In the genomic region with DNA sequence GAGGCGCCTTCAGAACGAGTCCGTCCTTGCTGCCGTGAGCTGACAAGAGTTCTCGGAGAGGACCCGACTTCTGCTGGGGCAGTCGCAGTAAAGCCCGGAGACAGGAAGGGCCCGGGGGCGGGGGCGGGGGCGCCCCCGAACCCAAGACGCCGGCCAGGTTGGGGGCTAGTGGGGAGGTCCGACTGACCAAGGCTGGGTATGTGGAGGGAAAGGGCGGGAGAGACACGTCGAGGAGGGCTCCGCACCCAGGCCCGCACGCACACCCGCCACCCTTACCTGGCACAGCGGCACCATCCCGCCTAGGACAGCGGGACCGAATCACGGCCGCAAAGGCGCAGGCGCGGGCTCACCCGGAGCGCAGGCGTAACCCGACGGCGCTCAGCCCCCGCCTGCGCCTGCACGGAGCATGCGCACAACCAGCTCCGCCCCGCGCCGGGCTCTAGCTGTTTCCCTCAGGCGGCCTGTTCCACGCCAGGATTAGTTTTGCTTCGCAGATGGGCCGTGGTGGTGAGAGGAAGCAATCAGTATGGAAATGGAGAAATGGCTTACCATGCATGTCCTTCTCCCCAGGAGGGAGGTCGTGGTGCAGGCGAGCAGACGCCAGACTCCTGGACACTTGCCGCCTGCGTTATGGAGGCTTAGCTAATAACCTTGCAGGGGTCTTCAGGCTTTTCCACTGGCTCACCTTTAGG, we compare ENCODE assay signal across 1 cellular context.
A peak's percentile ranks its signal among the peaks of the same experiment; 100 is the strongest.
TF ChIP-seq lines count a peak whose summit lies in the region.

A gene with protein sequence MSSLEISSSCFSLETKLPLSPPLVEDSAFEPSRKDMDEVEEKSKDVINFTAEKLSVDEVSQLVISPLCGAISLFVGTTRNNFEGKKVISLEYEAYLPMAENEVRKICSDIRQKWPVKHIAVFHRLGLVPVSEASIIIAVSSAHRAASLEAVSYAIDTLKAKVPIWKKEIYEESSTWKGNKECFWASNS (minus strand): TSS at position 322 of the 692 bp plus-strand sequence. CDS start 2,583 bp downstream, outside the sequence.

TF ChIP-seq in HepG2, 621 proteins besides CTCF, POLR2A, EP300 and RAD21 (continued from another document and continues in another):
- TF ChIP-seq GMEB1 (CRISPR knock-in tag; IDR thresholded peaks at IDR 0.05; ENCODE audit: borderline replicate concordance) (peak; percentile 75), ZNF577 (CRISPR knock-in tag; IDR thresholded peaks at IDR 0.05; ENCODE audit: borderline replicate concordance, low read depth) (no peak), ZNF660 (CRISPR knock-in tag; IDR thresholded peaks at IDR 0.05; ENCODE audit: borderline replicate concordance, low read depth) (no peak), ZNF326 (CRISPR knock-in tag; IDR thresholded peaks at IDR 0.05; ENCODE audit: borderline replicate concordance) (no peak; the same call in 1 of the 2 replicates), TFAP4 (IDR thresholded peaks at IDR 0.05; ENCODE audit: borderline replicate concordance, low read depth) (peak; percentile 26; the same call in 1 of the 2 replicates), CREM (IDR thresholded peaks at IDR 0.05) (no peak), CREM (CRISPR knock-in tag; IDR thresholded peaks at IDR 0.05) (no peak), KAT2B (IDR thresholded peaks at IDR 0.05; ENCODE audit: borderline replicate concordance, low read depth, low read length) (no peak), NR2C2 (CRISPR knock-in tag; IDR thresholded peaks at IDR 0.05; ENCODE audit: borderline replicate concordance) (0 out of 2 replicates have a peak, but pooled peaks have one; percentile 21), PBX2 (CRISPR knock-in tag; IDR thresholded peaks at IDR 0.05) (no peak), ELF4 (CRISPR knock-in tag; IDR thresholded peaks at IDR 0.05; ENCODE audit: borderline replicate concordance) (0 out of 2 replicates have a peak, but pooled peaks have one; percentile 46), AGO1 (IDR thresholded peaks at IDR 0.05; ENCODE audit: low read depth, low read length, poor library complexity, severe bottlenecking) (no peak), EED (CRISPR knock-in tag; IDR thresholded peaks at IDR 0.05) (no peak), ZNF142 (CRISPR knock-in tag; IDR thresholded peaks at IDR 0.05) (peak; percentile 24; the same call in 1 of the 2 replicates), GATAD1 (CRISPR knock-in tag; IDR thresholded peaks at IDR 0.05) (peak; percentile 65; the same call in 1 of the 2 replicates), HOXD1 (CRISPR knock-in tag; IDR thresholded peaks at IDR 0.05) (0 out of 2 replicates have a peak, but pooled peaks have one; percentile 31), HNRNPUL1 (IDR thresholded peaks at IDR 0.05; ENCODE audit: low read depth, low read length) (no peak), TAF1 (CRISPR knock-in tag; IDR thresholded peaks at IDR 0.05) (peak; percentile 94), CEBPB (IDR thresholded peaks at IDR 0.05; ENCODE audit: borderline replicate concordance, low read depth, low read length) (no peak), ERF (CRISPR knock-in tag; IDR thresholded peaks at IDR 0.05) (peak; percentile 88), ZNF317 (CRISPR knock-in tag; IDR thresholded peaks at IDR 0.05) (no peak), SRY (CRISPR knock-in tag; IDR thresholded peaks at IDR 0.05) (peak; percentile 67; the same call in 1 of the 2 replicates), HOXA3 (CRISPR knock-in tag; IDR thresholded peaks at IDR 0.05) (peak; percentile 57), SALL2 (CRISPR knock-in tag; IDR thresholded peaks at IDR 0.05) (no peak), XRCC5 (optimal IDR thresholded peaks at IDR 0.05; ENCODE audit: low read length) (no peak), ZGPAT (CRISPR knock-in tag; IDR thresholded peaks at IDR 0.05) (peak; percentile 66; the same call in 1 of the 2 replicates), KMT2A (CRISPR knock-in tag; IDR thresholded peaks at IDR 0.05) (peak; percentile 85; the same call in 1 of the 2 replicates), ZNF850 (CRISPR knock-in tag; conservative IDR thresholded peaks at IDR 0.05) (no peak), PRPF4 (IDR thresholded peaks at IDR 0.05; ENCODE audit: low read depth, low read length, poor library complexity, severe bottlenecking) (no peak), SPEN (CRISPR knock-in tag; IDR thresholded peaks at IDR 0.05; ENCODE audit: low read depth) (peak; percentile 69; the same call in 1 of the 2 replicates), NFKBIZ (CRISPR knock-in tag; IDR thresholded peaks at IDR 0.05) (peak; percentile 37; the same call in 1 of the 2 replicates), ZNF746 (CRISPR knock-in tag; IDR thresholded peaks at IDR 0.05) (peak; percentile 38; the same call in 1 of the 2 replicates), ONECUT2 (CRISPR knock-in tag; IDR thresholded peaks at IDR 0.05) (no peak), MATR3 (CRISPR knock-in tag; IDR thresholded peaks at IDR 0.05) (no peak)
- TF ChIP-seq, protein P1, sequence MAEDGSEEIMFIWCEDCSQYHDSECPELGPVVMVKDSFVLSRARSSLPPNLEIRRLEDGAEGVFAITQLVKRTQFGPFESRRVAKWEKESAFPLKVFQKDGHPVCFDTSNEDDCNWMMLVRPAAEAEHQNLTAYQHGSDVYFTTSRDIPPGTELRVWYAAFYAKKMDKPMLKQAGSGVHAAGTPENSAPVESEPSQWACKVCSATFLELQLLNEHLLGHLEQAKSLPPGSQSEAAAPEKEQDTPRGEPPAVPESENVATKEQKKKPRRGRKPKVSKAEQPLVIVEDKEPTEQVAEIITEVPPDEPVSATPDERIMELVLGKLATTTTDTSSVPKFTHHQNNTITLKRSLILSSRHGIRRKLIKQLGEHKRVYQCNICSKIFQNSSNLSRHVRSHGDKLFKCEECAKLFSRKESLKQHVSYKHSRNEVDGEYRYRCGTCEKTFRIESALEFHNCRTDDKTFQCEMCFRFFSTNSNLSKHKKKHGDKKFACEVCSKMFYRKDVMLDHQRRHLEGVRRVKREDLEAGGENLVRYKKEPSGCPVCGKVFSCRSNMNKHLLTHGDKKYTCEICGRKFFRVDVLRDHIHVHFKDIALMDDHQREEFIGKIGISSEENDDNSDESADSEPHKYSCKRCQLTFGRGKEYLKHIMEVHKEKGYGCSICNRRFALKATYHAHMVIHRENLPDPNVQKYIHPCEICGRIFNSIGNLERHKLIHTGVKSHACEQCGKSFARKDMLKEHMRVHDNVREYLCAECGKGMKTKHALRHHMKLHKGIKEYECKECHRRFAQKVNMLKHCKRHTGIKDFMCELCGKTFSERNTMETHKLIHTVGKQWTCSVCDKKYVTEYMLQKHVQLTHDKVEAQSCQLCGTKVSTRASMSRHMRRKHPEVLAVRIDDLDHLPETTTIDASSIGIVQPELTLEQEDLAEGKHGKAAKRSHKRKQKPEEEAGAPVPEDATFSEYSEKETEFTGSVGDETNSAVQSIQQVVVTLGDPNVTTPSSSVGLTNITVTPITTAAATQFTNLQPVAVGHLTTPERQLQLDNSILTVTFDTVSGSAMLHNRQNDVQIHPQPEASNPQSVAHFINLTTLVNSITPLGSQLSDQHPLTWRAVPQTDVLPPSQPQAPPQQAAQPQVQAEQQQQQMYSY (CRISPR knock-in tag; IDR thresholded peaks at IDR 0.05): peak; percentile 80
- TF ChIP-seq, protein P2, sequence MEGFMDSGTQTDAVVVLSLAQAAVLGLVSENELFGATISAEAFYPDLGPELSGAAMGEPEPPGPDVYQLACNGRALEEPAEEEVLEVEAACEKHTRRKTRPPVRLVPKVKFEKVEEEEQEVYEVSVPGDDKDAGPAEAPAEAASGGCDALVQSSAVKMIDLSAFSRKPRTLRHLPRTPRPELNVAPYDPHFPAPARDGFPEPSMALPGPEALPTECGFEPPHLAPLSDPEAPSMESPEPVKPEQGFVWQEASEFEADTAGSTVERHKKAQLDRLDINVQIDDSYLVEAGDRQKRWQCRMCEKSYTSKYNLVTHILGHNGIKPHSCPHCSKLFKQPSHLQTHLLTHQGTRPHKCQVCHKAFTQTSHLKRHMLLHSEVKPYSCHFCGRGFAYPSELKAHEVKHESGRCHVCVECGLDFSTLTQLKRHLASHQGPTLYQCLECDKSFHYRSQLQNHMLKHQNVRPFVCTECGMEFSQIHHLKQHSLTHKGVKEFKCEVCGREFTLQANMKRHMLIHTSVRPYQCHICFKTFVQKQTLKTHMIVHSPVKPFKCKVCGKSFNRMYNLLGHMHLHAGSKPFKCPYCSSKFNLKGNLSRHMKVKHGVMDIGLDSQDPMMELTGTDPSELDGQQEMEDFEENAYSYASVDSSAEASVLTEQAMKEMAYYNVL (CRISPR knock-in tag; IDR thresholded peaks at IDR 0.05; ENCODE audit: borderline replicate concordance): peak; percentile 71; the same call in 1 of the 2 replicates
